In genomic region chr1:154972213-154972516, GRCh38 we compare ENCODE assay signal across 1 cellular context.
TF ChIP-seq lines count a peak whose summit lies in the region.

No MANE protein-coding gene starts in this region.

TF ChIP-seq in HEK293, 187 proteins besides CTCF, POLR2A, EP300 and RAD21 (continued from another document):
- TF ChIP-seq ZBTB7A (tag by site-specific recombination; IDR thresholded peaks at IDR 0.05; ENCODE audit: low read depth) = no peak
- no peak for TF ChIP-seq SP3 (tag by site-specific recombination; IDR thresholded peaks at IDR 0.05)
- no peak for TF ChIP-seq ZNF645 (tag by site-specific recombination; IDR thresholded peaks at IDR 0.05)
